In the genomic region with DNA sequence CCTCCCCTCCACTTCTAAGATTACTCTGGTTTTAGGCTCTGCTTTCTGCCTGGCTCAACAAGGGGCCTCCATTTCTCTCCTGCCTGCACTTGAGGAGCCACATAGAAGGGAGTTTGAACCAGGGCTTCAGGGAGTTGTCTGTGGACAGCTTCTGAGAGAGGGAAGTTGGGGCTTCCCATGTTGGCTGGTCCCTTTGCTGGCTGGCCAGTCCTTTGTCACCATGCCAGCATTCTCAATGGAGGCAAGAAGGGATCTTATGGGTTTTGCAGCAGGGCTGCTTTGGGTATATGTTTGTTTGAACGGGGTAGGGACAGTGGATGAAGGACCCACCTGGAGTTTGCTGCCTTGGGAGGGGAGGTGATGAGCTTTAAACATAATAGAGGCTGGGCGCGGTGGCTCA, we compare ENCODE assay signal across 20 cellular contexts.
A peak's percentile ranks its signal among the peaks of the same experiment; 100 is the strongest.
DNase-seq lines count a peak whose midpoint lies in the region; ATAC-seq and TF ChIP-seq lines count a peak whose summit lies in the region.
"Had no signal": no experiment of that assay in that cellular context is flagged by ENCODE, and none has a peak within 500 bp of the region (broad histone marks: within the 10 kb centered on the region; RNA-seq: fewer than 3 reads in every experiment).

No MANE protein-coding gene starts in this region.

- H3K27me3 Mint-ChIP-seq in activated naive CD4-positive, alpha-beta T cell treated with anti-CD3 and anti-CD28 coated beads, Interleukin-2, amount 50 U/mL, for 24 hours = no peaks in the 10 kb centered on the region
- no peaks in the 10 kb centered on the region for H3K27me3 Mint-ChIP-seq in H9 (ENCODE audit: low read depth)
- no peaks in the 10 kb centered on the region for H3K27me3 Mint-ChIP-seq in stimulated activated naive CD8-positive, alpha-beta T cell treated with anti-CD3 and anti-CD28 coated beads, Interleukin-15, amount 100 ng/mL, for 72 hours

- H3K9me3 ChIP-seq in H9 (ENCODE audit: control insufficient read depth, low read depth, low read length) (no peaks in the 10 kb centered on the region), colonic mucosa (no peaks in the 10 kb centered on the region), osteoblast (ENCODE audit: low read depth, low read length) (no peaks in the 10 kb centered on the region), MG63 (no peaks in the 10 kb centered on the region)
- H3K9me3 ChIP-seq: A549, ascending aorta, Caco-2, ovary had no signal

- H4K8ac ChIP-seq in H9 (replicated peaks; ENCODE audit: insufficient read length, low read depth, low read length) = no peak overlapping the region

- H3K27me3 ChIP-seq in H9 (ENCODE audit: insufficient read depth, low read length) = no peaks in the 10 kb centered on the region
- no peaks in the 10 kb centered on the region for H3K27me3 ChIP-seq in colonic mucosa
- no peaks in the 10 kb centered on the region for H3K27me3 ChIP-seq in osteoblast (ENCODE audit: insufficient read depth, low read length)
- H3K27me3 ChIP-seq in MG63 = no peaks in the 10 kb centered on the region
- H3K27me3 ChIP-seq: ascending aorta, ovary had no signal

- H4K5ac ChIP-seq in H9 (ENCODE audit: insufficient read length, low read depth, low read length) = no peak overlapping the region

- ATAC-seq in stimulated activated naive CD8-positive, alpha-beta T cell treated with anti-CD3 and anti-CD28 coated beads, Interleukin-15, amount 100 ng/mL, for 72 hours = no peak
- no peak for ATAC-seq in HG02763 (IDR thresholded peaks at IDR 0.05; ENCODE audit: unreplicated experiment)
- ATAC-seq: A549, HCT116, SK-N-SH treated with all-trans-retinoic acid at 6 μM for 48 hours had no signal

- H3K4me1 Mint-ChIP-seq in activated naive CD4-positive, alpha-beta T cell treated with anti-CD3 and anti-CD28 coated beads, Interleukin-2, amount 50 U/mL, for 24 hours = peaks cover 7% of the 10 kb centered on the region
- peaks cover 26 to 39% of the 10 kb centered on the region in 2 experiments for H3K4me1 Mint-ChIP-seq in H9
- peaks cover 17% of the 10 kb centered on the region for H3K4me1 Mint-ChIP-seq in stimulated activated naive CD8-positive, alpha-beta T cell treated with anti-CD3 and anti-CD28 coated beads, Interleukin-15, amount 100 ng/mL, for 72 hours
- H3K4me1 Mint-ChIP-seq: stimulated activated effector memory CD8-positive, alpha-beta T cell treated with anti-CD3 and anti-CD28 coated beads, Interleukin-12 subunit alpha, Interleukin-12 subunit beta, amount 100 ng/mL, for 72 hours had no signal

- H3K27ac Mint-ChIP-seq in activated naive CD4-positive, alpha-beta T cell treated with anti-CD3 and anti-CD28 coated beads, Interleukin-2, amount 50 U/mL, for 24 hours = peak overlapping the region; percentile 95
- H3K27ac Mint-ChIP-seq in H9 = peak overlapping the region; percentile 30 to 88 (median 50); a peak in 4 of 7 replicates
- peak overlapping the region; percentile 86 to 96 for H3K27ac Mint-ChIP-seq in stimulated activated naive CD8-positive, alpha-beta T cell treated with anti-CD3 and anti-CD28 coated beads, Interleukin-15, amount 100 ng/mL, for 72 hours
- H3K27ac Mint-ChIP-seq: activated CD8-positive, alpha-beta T cell treated with anti-CD3 and anti-CD28 coated beads, Interleukin-2, amount 10 ng/mL, durations not matched to agents 7 days and 5 days had no signal

- no peak overlapping the region for H3K18ac ChIP-seq in H9 (ENCODE audit: insufficient read length, low read depth, low read length)

- H2AFZ ChIP-seq in H9 (ENCODE audit: low read length) = no peak overlapping the region
- H2AFZ ChIP-seq in osteoblast (ENCODE audit: low read length) = no peak overlapping the region
- H2AFZ ChIP-seq: PC-9 had no signal

- H3K27ac ChIP-seq in H9 (ENCODE audit: insufficient read length, low read depth, low read length) (no peak overlapping the region), colonic mucosa (peak overlapping the region; percentile 73), osteoblast (ENCODE audit: low read depth, low read length) (no peak overlapping the region)
- H3K27ac ChIP-seq: A549, ovary, PC-9 had no signal

- H3K23me2 ChIP-seq in H9 (ENCODE audit: insufficient read length, low read depth, low read length, poor library complexity, severe bottlenecking) = no peaks in the 10 kb centered on the region

- H3K9ac ChIP-seq in H9 (ENCODE audit: extremely low read depth, insufficient read length, low read length) = no peak overlapping the region
- no peak overlapping the region for H3K9ac ChIP-seq in colonic mucosa (ENCODE audit: low read depth in 2 of 2, low read length in 2 of 2)

- no peak for TF ChIP-seq CTCF in H9 (conservative IDR thresholded peaks at IDR 0.05)
- no peak for TF ChIP-seq CTCF in colonic mucosa (IDR thresholded peaks at IDR 0.05)
- no peak for TF ChIP-seq CTCF in osteoblast (IDR thresholded peaks at IDR 0.05; ENCODE audit: extremely low read depth, low read depth, low read length)

- no peaks in the 10 kb centered on the region for H4K20me1 ChIP-seq in H9 (ENCODE audit: control insufficient read depth, insufficient read depth, insufficient read length)
- H4K20me1 ChIP-seq in osteoblast (ENCODE audit: insufficient read depth, low read length) = no peaks in the 10 kb centered on the region

- H3K36me3 Mint-ChIP-seq in activated naive CD4-positive, alpha-beta T cell treated with anti-CD3 and anti-CD28 coated beads, Interleukin-2, amount 50 U/mL, for 24 hours = no peaks in the 10 kb centered on the region
- no peaks in the 10 kb centered on the region for H3K36me3 Mint-ChIP-seq in H9 (ENCODE audit: insufficient read depth in 1 of 3, low read depth in 3 of 3)
- H3K36me3 Mint-ChIP-seq: stimulated activated effector memory CD8-positive, alpha-beta T cell treated with anti-CD3 and anti-CD28 coated beads, Interleukin-12 subunit alpha, Interleukin-12 subunit beta, amount 100 ng/mL, for 72 hours had no signal

- DNase-seq in activated naive CD4-positive, alpha-beta T cell treated with anti-CD3 and anti-CD28 coated beads, Interleukin-2, amount 50 U/mL, for 16 hours = no peak
- DNase-seq in H9 (no peak), colonic mucosa (no peak), osteoblast (ENCODE audit: insufficient read length, low spot score, missing footprints) (no peak), MG63 (no peak)
- no peak for DNase-seq in stimulated activated naive CD8-positive, alpha-beta T cell treated with anti-CD3 and anti-CD28 coated beads, Interleukin-15, amount 100 ng/mL, for 72 hours
- DNase-seq: Caco-2, foreskin melanocyte, NCI-H2029, NCI-H524 treated with DMSO at 0.1 percent for 48 hours, ovary, PC-9 had no signal

- H3K36me3 ChIP-seq in colonic mucosa (no peaks in the 10 kb centered on the region), osteoblast (ENCODE audit: insufficient read depth, low read length) (no peaks in the 10 kb centered on the region), MG63 (no peaks in the 10 kb centered on the region)
- H3K36me3 ChIP-seq: ascending aorta, ovary had no signal

- H3K14ac ChIP-seq in H9 (ENCODE audit: insufficient read depth, low read length) = no peak overlapping the region

- H3T11ph ChIP-seq in H9 (ENCODE audit: low read length) = no peak overlapping the region

- H2BK5ac ChIP-seq in H9 (ENCODE audit: insufficient read length, low read length) = no peak overlapping the region

- H2BK20ac ChIP-seq in H9 (ENCODE audit: low read depth, low read length, poor library complexity, severe bottlenecking) = no peak overlapping the region

- no CpG with 5 or more reads among the region's 3 CpGs for WGBS in H9 (ENCODE audit: extremely low coverage, insufficient read length, low lambda C conversion rate)

- no peak overlapping the region for H3K23ac ChIP-seq in H9 (ENCODE audit: insufficient read length, low read depth, low read length)

- H3K9me3 Mint-ChIP-seq in activated naive CD4-positive, alpha-beta T cell treated with anti-CD3 and anti-CD28 coated beads, Interleukin-2, amount 50 U/mL, for 24 hours = no peaks in the 10 kb centered on the region
- H3K9me3 Mint-ChIP-seq in H9 = no peaks in the 10 kb centered on the region
- no peaks in the 10 kb centered on the region for H3K9me3 Mint-ChIP-seq in stimulated activated naive CD8-positive, alpha-beta T cell treated with anti-CD3 and anti-CD28 coated beads, Interleukin-15, amount 100 ng/mL, for 72 hours
- H3K9me3 Mint-ChIP-seq: stimulated activated effector memory CD8-positive, alpha-beta T cell treated with anti-CD3 and anti-CD28 coated beads, Interleukin-12 subunit alpha, Interleukin-12 subunit beta, amount 100 ng/mL, for 72 hours had no signal

- intact Hi-C loops in colonic mucosa (cut with DNase I) = no loop called here

- H2BK120ac ChIP-seq in H9 (ENCODE audit: low read depth, low read length, poor library complexity, severe bottlenecking) = no peak overlapping the region

- H3K79me2 ChIP-seq in H9 (ENCODE audit: insufficient read depth, low read length) (peaks cover 2% of the 10 kb centered on the region; the same call in 1 of the 2 replicates), osteoblast (ENCODE audit: insufficient read depth, low read length) (no peaks in the 10 kb centered on the region)

- H3K4me1 ChIP-seq in H9 (ENCODE audit: insufficient read depth, low read length) (peaks cover 17% of the 10 kb centered on the region), colonic mucosa (no peaks in the 10 kb centered on the region), osteoblast (ENCODE audit: insufficient read depth, low read length) (no peaks in the 10 kb centered on the region)
- H3K4me1 ChIP-seq: A549, Caco-2 had no signal

- no peak overlapping the region for H2AK5ac ChIP-seq in H9 (ENCODE audit: insufficient read length, low read length)

- no peak overlapping the region for H2BK12ac ChIP-seq in H9 (ENCODE audit: insufficient read length, low read depth, low read length)

- H3K4me3 Mint-ChIP-seq in activated naive CD4-positive, alpha-beta T cell treated with anti-CD3 and anti-CD28 coated beads, Interleukin-2, amount 50 U/mL, for 24 hours = no peak overlapping the region
- H3K4me3 Mint-ChIP-seq in H9 = no peak overlapping the region
- no peak overlapping the region for H3K4me3 Mint-ChIP-seq in stimulated activated naive CD8-positive, alpha-beta T cell treated with anti-CD3 and anti-CD28 coated beads, Interleukin-15, amount 100 ng/mL, for 72 hours
- H3K4me3 Mint-ChIP-seq: activated CD8-positive, alpha-beta T cell treated with anti-CD3 and anti-CD28 coated beads, Interleukin-2, amount 10 ng/mL, durations not matched to agents 7 days and 5 days; stimulated activated effector memory CD8-positive, alpha-beta T cell treated with anti-CD3 and anti-CD28 coated beads, Interleukin-12 subunit alpha, Interleukin-12 subunit beta, amount 100 ng/mL, for 72 hours had no signal

- peaks cover 2% of the 10 kb centered on the region for H3K79me1 ChIP-seq in H9 (ENCODE audit: insufficient read depth, low read depth, low read length, poor library complexity, severe bottlenecking)

- H2BK15ac ChIP-seq in H9 (ENCODE audit: low read depth, low read length) = no peak overlapping the region

- H4K91ac ChIP-seq in H9 (ENCODE audit: insufficient read length, low read depth, low read length) = no peak overlapping the region

- H3K56ac ChIP-seq in H9 (ENCODE audit: insufficient read length, low read depth, low read length) = no peak overlapping the region

- H3K4me3 ChIP-seq in colonic mucosa = no peak overlapping the region
- no peak overlapping the region for H3K4me3 ChIP-seq in osteoblast (ENCODE audit: insufficient read depth, low read length)
- no peak overlapping the region for H3K4me3 ChIP-seq in MG63
- H3K4me3 ChIP-seq: A549, ovary, PC-9 had no signal

- H3K4ac ChIP-seq in H9 (ENCODE audit: low read depth, low read length) = no peak overlapping the region

- H3K4me2 ChIP-seq in H9 (ENCODE audit: insufficient read depth, insufficient read length, low read length) = no peak overlapping the region
- H3K4me2 ChIP-seq in osteoblast (ENCODE audit: insufficient read depth, low read length) = no peak overlapping the region
- H3K4me2 ChIP-seq: A549, PC-9 had no signal
